Comparison of ENCODE assay signal across 1 cellular context in genomic region chr19:20039203-20039723, GRCh38.
A peak's percentile ranks its signal among the peaks of the same experiment; 100 is the strongest.
TF ChIP-seq lines count a peak whose summit lies in the region.

TSS of gene ZNF682 (minus strand) at chr19:20039505. CDS start at chr19:20039345, 160 bp downstream.

TF ChIP-seq in HepG2, 621 proteins besides CTCF, POLR2A, EP300 and RAD21 (continued from another document and continues in another):
- TF ChIP-seq ARID3A (IDR thresholded peaks at IDR 0.05; ENCODE audit: low read depth, low read length) = no peak
- TF ChIP-seq ASH2L (IDR thresholded peaks at IDR 0.05; ENCODE audit: insufficient read length, low read depth, low read length) = peak; percentile 68
- TF ChIP-seq SIN3A (IDR thresholded peaks at IDR 0.05; ENCODE audit: borderline replicate concordance, low read depth, low read length) = peak; percentile 51; the same call in 1 of the 2 replicates
- TF ChIP-seq TFDP1 (CRISPR knock-in tag; IDR thresholded peaks at IDR 0.05; ENCODE audit: borderline replicate concordance) = peak; percentile 79; the same call in 1 of the 2 replicates
- peak; percentile 59 for TF ChIP-seq RBM39 (IDR thresholded peaks at IDR 0.05; ENCODE audit: low read depth, low read length, poor library complexity, severe bottlenecking)
- no peak for TF ChIP-seq MBNL3 (CRISPR knock-in tag; conservative IDR thresholded peaks at IDR 0.05)
- TF ChIP-seq ZNF3 (CRISPR knock-in tag; IDR thresholded peaks at IDR 0.05) = no peak
- TF ChIP-seq NFYB (CRISPR knock-in tag; IDR thresholded peaks at IDR 0.05) = peak; percentile 88
- TF ChIP-seq ZNF883 (CRISPR knock-in tag; IDR thresholded peaks at IDR 0.05; ENCODE audit: not compliant biosample characterization) = no peak
- TF ChIP-seq ZBTB3 (CRISPR knock-in tag; IDR thresholded peaks at IDR 0.05; ENCODE audit: borderline replicate concordance, low read depth) = no peak
- peak; percentile 73; the same call in 1 of the 2 replicates for TF ChIP-seq TFAP4 (IDR thresholded peaks at IDR 0.05; ENCODE audit: borderline replicate concordance, low read depth)
- TF ChIP-seq ZMYM3 (CRISPR knock-in tag; IDR thresholded peaks at IDR 0.05) = no peak
- no peak for TF ChIP-seq SNAPC2 (CRISPR knock-in tag; IDR thresholded peaks at IDR 0.05)
- no peak for TF ChIP-seq MXD1 (CRISPR knock-in tag; IDR thresholded peaks at IDR 0.05)
- TF ChIP-seq ZNF142 (CRISPR knock-in tag; IDR thresholded peaks at IDR 0.05) = no peak
- TF ChIP-seq CEBPB (IDR thresholded peaks at IDR 0.05; ENCODE audit: borderline replicate concordance, low read depth, low read length) = no peak
- no peak for TF ChIP-seq MLXIP (CRISPR knock-in tag; IDR thresholded peaks at IDR 0.05; ENCODE audit: borderline replicate concordance)
- TF ChIP-seq ZNF350 (CRISPR knock-in tag; IDR thresholded peaks at IDR 0.05; ENCODE audit: borderline replicate concordance, low read depth) = no peak
- TF ChIP-seq HNF4G (IDR thresholded peaks at IDR 0.05; ENCODE audit: borderline replicate concordance, low read depth, low read length) = 0 out of 2 replicates have a peak, but pooled peaks have one; percentile 20
- TF ChIP-seq HNF4G (CRISPR knock-in tag; IDR thresholded peaks at IDR 0.05; ENCODE audit: borderline replicate concordance, low read depth) = peak; percentile 28; the same call in 1 of the 2 replicates
- no peak for TF ChIP-seq PAWR (CRISPR knock-in tag; IDR thresholded peaks at IDR 0.05; ENCODE audit: borderline replicate concordance)
- TF ChIP-seq ZNF44 (CRISPR knock-in tag; IDR thresholded peaks at IDR 0.05) = no peak
- TF ChIP-seq PITX1 (CRISPR knock-in tag; IDR thresholded peaks at IDR 0.05) = no peak
- 0 out of 2 replicates have a peak, but pooled peaks have one; percentile 48 for TF ChIP-seq FOXC1 (CRISPR knock-in tag; IDR thresholded peaks at IDR 0.05; ENCODE audit: borderline replicate concordance)
- TF ChIP-seq PRPF4 (IDR thresholded peaks at IDR 0.05; ENCODE audit: low read depth, low read length, poor library complexity, severe bottlenecking) = no peak
- TF ChIP-seq ZNF121 (CRISPR knock-in tag; IDR thresholded peaks at IDR 0.05) = no peak
- no peak for TF ChIP-seq TBX2 (CRISPR knock-in tag; IDR thresholded peaks at IDR 0.05; ENCODE audit: borderline replicate concordance)
- TF ChIP-seq FOXK1 (CRISPR knock-in tag; IDR thresholded peaks at IDR 0.05; ENCODE audit: borderline replicate concordance, low read depth) = no peak
- peak; percentile 66 for TF ChIP-seq POGZ (CRISPR knock-in tag; IDR thresholded peaks at IDR 0.05)
- TF ChIP-seq ZNF557 (CRISPR knock-in tag; IDR thresholded peaks at IDR 0.05) = no peak
- TF ChIP-seq NAIF1 (CRISPR knock-in tag; IDR thresholded peaks at IDR 0.05; ENCODE audit: borderline replicate concordance) = no peak
- no peak for TF ChIP-seq U2AF2 (IDR thresholded peaks at IDR 0.05; ENCODE audit: low read depth, low read length)
- TF ChIP-seq RFX5 (IDR thresholded peaks at IDR 0.05; ENCODE audit: low read depth, low read length) = no peak
- 0 out of 2 replicates have a peak, but pooled peaks have one; percentile 13 for TF ChIP-seq ELF3 (CRISPR knock-in tag; IDR thresholded peaks at IDR 0.05)
- TF ChIP-seq HNF1B (CRISPR knock-in tag; IDR thresholded peaks at IDR 0.05) = no peak
- TF ChIP-seq POLR2AphosphoS2 (IDR thresholded peaks at IDR 0.05; ENCODE audit: low read depth, low read length) = no peak
- TF ChIP-seq HNF1A (IDR thresholded peaks at IDR 0.05; ENCODE audit: low read depth) = no peak
- TF ChIP-seq HNF1A (CRISPR knock-in tag; IDR thresholded peaks at IDR 0.05; ENCODE audit: borderline replicate concordance) = no peak
- no peak for TF ChIP-seq ZNF431 (CRISPR knock-in tag; IDR thresholded peaks at IDR 0.05; ENCODE audit: borderline replicate concordance, low read depth)
- no peak for TF ChIP-seq NCOA1 (CRISPR knock-in tag; IDR thresholded peaks at IDR 0.05)
- TF ChIP-seq TEF (CRISPR knock-in tag; IDR thresholded peaks at IDR 0.05) = no peak
- no peak for TF ChIP-seq SP1 (IDR thresholded peaks at IDR 0.05)
- peak; percentile 77 for TF ChIP-seq SP1 (CRISPR knock-in tag; IDR thresholded peaks at IDR 0.05)
- peak; percentile 55; the same call in 1 of the 2 replicates for TF ChIP-seq KAT8 (CRISPR knock-in tag; IDR thresholded peaks at IDR 0.05)
- TF ChIP-seq NCOA2 (CRISPR knock-in tag; IDR thresholded peaks at IDR 0.05) = no peak
- TF ChIP-seq AGO2 (optimal IDR thresholded peaks at IDR 0.05; ENCODE audit: low read depth, low read length) = no peak
